In genomic region chr12:46124848-46125619, GRCh38 we compare ENCODE assay signal across 1 cellular context.
A peak's percentile ranks its signal among the peaks of the same experiment; 100 is the strongest.
TF ChIP-seq lines count a peak whose summit lies in the region.

No MANE protein-coding gene starts in this region.

TF ChIP-seq in HEK293, 187 proteins besides CTCF, POLR2A, EP300 and RAD21 (continued from another document):
- no peak; the same call in 1 of the 2 replicates for TF ChIP-seq ZBTB44 (tag by site-specific recombination; IDR thresholded peaks at IDR 0.05)
- no peak for TF ChIP-seq KLF7 (tag by site-specific recombination; IDR thresholded peaks at IDR 0.05; ENCODE audit: borderline replicate concordance)
- no peak for TF ChIP-seq ZNF670 (tag by site-specific recombination; IDR thresholded peaks at IDR 0.05; ENCODE audit: low read depth)
- TF ChIP-seq ZNF16 (tag by site-specific recombination; IDR thresholded peaks at IDR 0.05; ENCODE audit: low read depth): no peak
- no peak for TF ChIP-seq ZSCAN30 (tag by site-specific recombination; IDR thresholded peaks at IDR 0.05)
- TF ChIP-seq ZNF221 (tag by site-specific recombination; IDR thresholded peaks at IDR 0.05; ENCODE audit: borderline replicate concordance): no peak
- no peak for TF ChIP-seq ZNF184 (tag by site-specific recombination; IDR thresholded peaks at IDR 0.05)
- no peak for TF ChIP-seq ZNF449 (tag by site-specific recombination; IDR thresholded peaks at IDR 0.05)
- TF ChIP-seq ZNF48 (tag by site-specific recombination; IDR thresholded peaks at IDR 0.05): no peak
- TF ChIP-seq ZNF473 (tag by site-specific recombination; IDR thresholded peaks at IDR 0.05): no peak
- TF ChIP-seq GLIS1 (tag by site-specific recombination; IDR thresholded peaks at IDR 0.05): no peak
- TF ChIP-seq PRDM1 (tag by site-specific recombination; IDR thresholded peaks at IDR 0.05): peak; percentile 89
- no peak for TF ChIP-seq ZNF121 (tag by site-specific recombination; IDR thresholded peaks at IDR 0.05)
- no peak for TF ChIP-seq TCF7L2 (IDR thresholded peaks at IDR 0.05; ENCODE audit: borderline replicate concordance, low read depth, low read length)
- no peak for TF ChIP-seq ZNF311 (tag by site-specific recombination; IDR thresholded peaks at IDR 0.05; ENCODE audit: borderline replicate concordance)
- peak; percentile 100 for TF ChIP-seq ZNF596 (tag by site-specific recombination; IDR thresholded peaks at IDR 0.05)
- no peak for TF ChIP-seq ZNF837 (tag by site-specific recombination; IDR thresholded peaks at IDR 0.05)
